ENCODE assay signal across 8 cellular contexts in genomic region chr7:35691827-35692307, GRCh38. TPM values are rescaled to one million over a fixed set of nuclear protein-coding genes. Genes with fewer than 3 reads are reported as not detected.
DNase-seq lines count a peak whose midpoint lies in the region; ATAC-seq and TF ChIP-seq lines count a peak whose summit lies in the region.

No MANE protein-coding gene starts in this region.

- no peak overlapping the region for H3K27ac Mint-ChIP-seq in nephron progenitor cell

- TF ChIP-seq CTCF in PC-3 (conservative IDR thresholded peaks at IDR 0.05; ENCODE audit: low read depth, low read length) (no peak), nephron progenitor cell (IDR thresholded peaks at IDR 0.05) (no peak), RWPE1 (conservative IDR thresholded peaks at IDR 0.05; ENCODE audit: low read depth) (no peak)

- H2AFZ ChIP-seq in PC-3 (ENCODE audit: low read length), result no peak overlapping the region

- POLR2A ChIA-PET in PC-3 (lab: Charles Lee; ENCODE audit: unreplicated experiment) (no interaction called here), RWPE1 (lab: Yijun Ruan, JAX; ENCODE audit: low non-redundant PET) (no interaction called here)

- H3K27me3 Mint-ChIP-seq in nephron progenitor cell (ENCODE audit: low read depth, poor library complexity), result peaks cover 3% of the 10 kb centered on the region

- peaks cover 84% of the 10 kb centered on the region for H3K36me3 Mint-ChIP-seq in nephron progenitor cell (ENCODE audit: low read depth)

- no peaks in the 10 kb centered on the region for H3K9me2 ChIP-seq in PC-3 (replicated peaks; ENCODE audit: low read length)

- BruUV-seq in PC-3 (replicated peaks; lab: Mats Ljungman, UMichigan), result no TSS peak

- peaks cover 65% of the 10 kb centered on the region for H3K4me1 Mint-ChIP-seq in nephron progenitor cell

- no peaks in the 10 kb centered on the region for H3K27me3 ChIP-seq in PC-3 (ENCODE audit: low read length)

- CTCF ChIA-PET in PC-3 (lab: Charles Lee), result no interaction called here
- CTCF ChIA-PET in RWPE1 (lab: Yijun Ruan, JAX), result interaction anchor here (0.6 kb wide), 1 partner anchor 68 kb away, joined by 5 read pairs; no protein-coding TSS in a partner anchor

- ATAC-seq in GM18870 (IDR thresholded peaks at IDR 0.05; ENCODE audit: unreplicated experiment) (peak; percentile 33), PC-3 (no peak)

- H3K4me2 ChIP-seq in PC-3 (ENCODE audit: low read length), result peak overlapping the region; percentile 100

- H3K9me3 Mint-ChIP-seq in nephron progenitor cell, result peaks cover 61% of the 10 kb centered on the region

- H3K9me3 ChIP-seq in PC-3 (ENCODE audit: low read length), result no peaks in the 10 kb centered on the region

- no peaks in the 10 kb centered on the region; the same call in 1 of the 2 replicates for H4K20me1 ChIP-seq in PC-3 (ENCODE audit: low read length)

- H3F3A ChIP-seq in PC-3 (ENCODE audit: low read length, unreplicated experiment), result no peaks in the 10 kb centered on the region

- no peaks in the 10 kb centered on the region for H3K36me3 ChIP-seq in PC-3 (ENCODE audit: low read depth, low read length)

- intact Hi-C loops in PC-3 (cut with micrococcal nuclease), result no loop called here

- DNase-seq in PC-3, result peak; percentile 7
- peak; percentile 33 for DNase-seq in cerebellum (ENCODE audit: low spot score)
- no peak for DNase-seq in nephron progenitor cell
- DNase-seq in SHP77 (lab: John Stamatoyannopoulos, UW), result no peak
- DNase-seq in NCI-H2171 treated with DMSO at 0.1 percent for 48 hours (lab: John Stamatoyannopoulos, UW), result no peak
- no peak for DNase-seq in DMS79 (lab: John Stamatoyannopoulos, UW)
- DNase-seq in RWPE1 (ENCODE audit: low spot score), result no peak

- H3K4me1 ChIP-seq in PC-3 (ENCODE audit: insufficient read depth, low read length), result peaks cover 39% of the 10 kb centered on the region

- peaks cover 76% of the 10 kb centered on the region for H3K79me2 ChIP-seq in PC-3 (ENCODE audit: low read length)

- H3K4me3 Mint-ChIP-seq in nephron progenitor cell, result peak overlapping the region; percentile 93

- no peak overlapping the region for H3K9ac ChIP-seq in PC-3 (ENCODE audit: low read length)

- H3K4me3 ChIP-seq in PC-3 (ENCODE audit: low read length), result peak overlapping the region; percentile 99

- H3K27ac ChIP-seq in PC-3 (ENCODE audit: low read length), result no peak overlapping the region
- no peak overlapping the region for H3K27ac ChIP-seq in RWPE1

RNA-seq across cellular contexts. Expression of gene HERPUD2, which starts 3.1 kb away (rescaled TPM):
- total RNA-seq in PC-3 (2014; rRNA removed), result 11.5 and 11.7 TPM in 2 replicates
- total RNA-seq in cerebellum, result 28.9 TPM

Comparison
In these comparisons a context has a peak if more than half of its experiments do, and no peak if none do; other contexts are left out.
1. DNase-seq: peak in PC-3 (single experiment) and cerebellum (single experiment); none in nephron progenitor cell (single experiment), SHP77 (0 of 2), NCI-H2171 treated with DMSO at 0.1 percent for 48 hours (single experiment), DMS79 (single experiment) and RWPE1 (single experiment).